Comparison of ENCODE assay signal across 8 cellular contexts in the genomic region with DNA sequence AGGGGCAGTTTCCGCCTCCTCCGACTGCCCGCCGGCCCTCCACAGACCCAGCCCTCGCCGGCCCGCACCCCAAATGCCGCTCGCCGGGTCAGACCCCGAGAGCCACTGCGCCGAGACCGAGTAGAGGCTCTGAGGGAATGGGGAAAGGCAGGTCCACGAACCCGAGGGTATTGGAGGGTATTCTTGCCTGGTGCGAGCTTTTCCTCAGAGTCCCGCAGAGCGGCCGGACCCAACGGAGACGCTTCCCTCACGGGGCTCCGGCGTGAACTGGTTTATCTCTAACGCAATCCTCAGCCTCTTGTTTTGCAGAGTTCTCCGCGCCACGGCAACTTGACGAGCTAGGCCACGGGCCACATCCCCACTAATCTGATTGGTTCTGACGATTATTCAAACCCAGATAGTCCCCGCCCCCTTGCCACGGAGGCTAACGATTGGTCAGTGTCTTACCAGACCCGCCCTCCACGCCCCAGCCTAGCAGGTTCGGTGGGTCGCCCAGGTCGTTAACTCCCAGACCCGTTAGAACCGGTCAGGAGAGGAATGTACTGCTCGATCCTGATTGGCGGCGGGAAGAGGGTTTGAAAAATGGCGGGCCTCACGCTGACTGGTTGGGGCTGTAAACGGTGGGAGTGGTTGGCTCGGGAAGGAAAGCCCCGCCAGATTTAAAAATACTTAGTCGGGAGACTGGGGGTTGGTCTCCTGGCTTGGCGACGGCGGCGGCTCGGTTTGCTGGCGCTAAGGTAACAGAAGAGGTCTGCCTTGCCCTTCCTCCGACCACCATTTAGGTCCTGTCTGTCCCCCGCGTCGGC. TPM values are rescaled to one million over a fixed set of nuclear protein-coding genes. Genes with fewer than 3 reads are reported as not detected.
DNase-seq lines count a peak whose midpoint lies in the region; ATAC-seq, FAIRE-seq and TF ChIP-seq lines count a peak whose summit lies in the region.

A gene (minus strand): TSS at position 274 of the 806 bp plus-strand sequence. CDS start 709 bp downstream, outside the sequence.

- peaks cover 4% of the 10 kb centered on the region for H3K27me3 Mint-ChIP-seq in activated CD4-positive, alpha-beta memory T cell treated with anti-CD3 and anti-CD28 coated beads for 36 hours

- FAIRE-seq in HepG2 (lab: Jason Lieb, UNC): peak; percentile 99

- peak; percentile 99 for TF ChIP-seq POLR2A in HepG2 (IDR thresholded peaks at IDR 0.05; ENCODE audit: insufficient read depth in 1 of 2, low read depth in 2 of 2, low read length in 2 of 2)

- H3K27ac ChIP-seq in HepG2 (ENCODE audit: extremely low read length, insufficient read depth, low read length): peak within 1 kb of the TSS; percentile 99

- peaks cover 38% of the 10 kb centered on the region for H3K36me3 Mint-ChIP-seq in activated CD4-positive, alpha-beta memory T cell treated with anti-CD3 and anti-CD28 coated beads for 36 hours

- TF ChIP-seq CTCF in HepG2 (CRISPR knock-in tag; IDR thresholded peaks at IDR 0.05): no peak

- H3K27me3 ChIP-seq in HepG2 (ENCODE audit: control insufficient read depth in 1 of 2, insufficient read depth in 2 of 2, low read length in 2 of 2): no peaks in the 10 kb centered on the region; a peak in 2 of 5 replicates

- CTCF ChIA-PET in activated CD4-positive, alpha-beta memory T cell treated with anti-CD3 and anti-CD28 coated beads for 36 hours (lab: Charles Lee): interaction anchor here (0.7 to 2.8 kb wide), 6 partner anchors 15 to 164 kb away, joined by 3 to 12 read pairs (median 5); a partner anchor contains a TSS
- CTCF ChIA-PET in HepG2 (lab: Yijun Ruan, JAX; ENCODE audit: low intra/inter-chr PET ratio, low total read pairs): no interaction called here

- H3K4me3 Mint-ChIP-seq in activated CD4-positive, alpha-beta memory T cell treated with anti-CD3 and anti-CD28 coated beads for 36 hours: peak within 1 kb of the TSS; percentile 95

- H3K79me2 ChIP-seq in HepG2 (ENCODE audit: insufficient read depth, low read length): peaks cover 20% of the 10 kb centered on the region

- H3K9me3 ChIP-seq in HepG2 (ENCODE audit: low read length): no peaks in the 10 kb centered on the region

- H3K4me1 ChIP-seq in HepG2 (ENCODE audit: insufficient read depth, low read length): peaks cover 23% of the 10 kb centered on the region

- peak within 1 kb of the TSS; percentile 91 to 95 (median 92) for H3K4me3 ChIP-seq in HepG2 (replicated peaks in 1 of 3; ENCODE audit: insufficient read depth in 1 of 3, low read depth in 2 of 3, low read length in 3 of 3)

- POLR2A ChIA-PET in activated CD4-positive, alpha-beta memory T cell treated with anti-CD3 and anti-CD28 coated beads for 36 hours (lab: Charles Lee): interaction anchor here (1.1 to 4.6 kb wide), 7 partner anchors 16 to 167 kb away, joined by 3 to 117 read pairs (median 5); a partner anchor contains a TSS
- POLR2A ChIA-PET in HepG2 (lab: Yijun Ruan, JAX): interaction anchor here (0.8 to 3.4 kb wide), 8 partner anchors 10 to 41 kb away, joined by 3 to 109 read pairs (median 4); a partner anchor contains a TSS

- peak within 1 kb of the TSS; percentile 93 for H3K4me2 ChIP-seq in HepG2 (ENCODE audit: low read depth, low read length)

- 0 out of 2 replicates have a peak, but pooled peaks have one; percentile 17 for TF ChIP-seq RAD21 in HepG2 (CRISPR knock-in tag; IDR thresholded peaks at IDR 0.05)

- H2AFZ ChIP-seq in HepG2 (ENCODE audit: low read length): no peak within 1 kb of the TSS

- intact Hi-C loops in activated CD4-positive, alpha-beta memory T cell treated with anti-CD3 and anti-CD28 coated beads for 36 hours (cut with micrococcal nuclease): loop anchor here (1.0 to 2.0 kb wide), 6 partner anchors 16 to 949 kb away; a partner anchor contains a TSS
- intact Hi-C loops in HepG2 (cut with micrococcal nuclease; ENCODE audit: unreplicated experiment): loop anchor here (1.0 kb wide), 1 partner anchor 36 kb away; a partner anchor contains a TSS

- H3K9me3 Mint-ChIP-seq in activated CD4-positive, alpha-beta memory T cell treated with anti-CD3 and anti-CD28 coated beads for 36 hours: no peaks in the 10 kb centered on the region

- TF ChIP-seq EP300 in HepG2 (IDR thresholded peaks at IDR 0.05; ENCODE audit: low read depth in 2 of 2, low read length in 2 of 2): no peak
- no peak for TF ChIP-seq EP300 in HepG2 (CRISPR knock-in tag; IDR thresholded peaks at IDR 0.05; ENCODE audit: borderline replicate concordance)

- no TSS peak for BruUV-seq in HepG2 (replicated peaks; lab: Mats Ljungman, UMichigan)

- WGBS in HepG2 (ENCODE audit: low lambda C conversion rate): 2% methylated on average over 32 of the region's 61 CpGs

- peaks cover 11% of the 10 kb centered on the region for H3K4me1 Mint-ChIP-seq in activated CD4-positive, alpha-beta memory T cell treated with anti-CD3 and anti-CD28 coated beads for 36 hours (ENCODE audit: low read depth)

- DNase-seq in CD1c-positive myeloid dendritic cell (ENCODE audit: extremely low spot score) (peak; percentile 100), NCI-H82 treated with DMSO at 0.1 percent for 48 hours (lab: John Stamatoyannopoulos, UW; ENCODE audit: unreplicated experiment) (peak; percentile 98), dermis microvascular lymphatic vessel endothelial cell (ENCODE audit: low read depth in 2 of 2) (peak; percentile 100), HepG2 (ENCODE audit: low spot score) (peak; percentile 99)
- peak; percentile 100 for DNase-seq in activated CD4-positive, alpha-beta memory T cell treated with anti-CD3 and anti-CD28 coated beads for 36 hours
- DNase-seq in stimulated activated CD4-positive, alpha-beta T cell treated with anti-CD3 and anti-CD28 coated beads, Interleukin-4, amount 100 ng/mL, for 1 hour: peak; percentile 100

- ATAC-seq in GM19438 (IDR thresholded peaks at IDR 0.05; ENCODE audit: low read depth, unreplicated experiment): peak; percentile 83
- peak; percentile 80 for ATAC-seq in HG03575 (IDR thresholded peaks at IDR 0.05; ENCODE audit: extremely low read depth, insufficient number of reproducible peaks, low FRiP score, unreplicated experiment)
- peak; percentile 94 for ATAC-seq in HepG2

- in situ Hi-C loops in HepG2 (cut with HindIII; ENCODE audit: extremely low pct_ligation_motif_present, low pct_unique_long_range_greater_than_20kb): loop anchor here (5.0 kb wide), 1 partner anchor 38 kb away; a partner anchor contains a TSS

- H3K36me3 ChIP-seq in HepG2 (replicated peaks in 1 of 2; ENCODE audit: control insufficient read depth in 1 of 2, insufficient read depth in 2 of 2, low read length in 2 of 2): peaks cover 0 to 13% of the 10 kb centered on the region in 2 experiments; a peak in 2 of 5 replicates

- H3K27ac Mint-ChIP-seq in activated CD4-positive, alpha-beta memory T cell treated with anti-CD3 and anti-CD28 coated beads for 36 hours: peak within 1 kb of the TSS; percentile 100

- H4K20me1 ChIP-seq in HepG2 (ENCODE audit: insufficient read depth, low read length): peaks cover 3% of the 10 kb centered on the region; the same call in 1 of the 2 replicates

- H3K9ac ChIP-seq in HepG2 (ENCODE audit: insufficient read depth, low read depth, low read length): peak within 1 kb of the TSS; percentile 98

TF ChIP-seq in HepG2, 621 proteins besides CTCF, POLR2A, EP300 and RAD21 (continues in another document):
- TF ChIP-seq ETV5 (CRISPR knock-in tag; IDR thresholded peaks at IDR 0.05; ENCODE audit: borderline replicate concordance) (0 out of 2 replicates have a peak, but pooled peaks have one; percentile 33), SRSF9 (IDR thresholded peaks at IDR 0.05; ENCODE audit: borderline replicate concordance, insufficient read depth, low read depth, low read length, poor library complexity, severe bottlenecking) (no peak), BHLHE40 (IDR thresholded peaks at IDR 0.05; ENCODE audit: low read length) (no peak), KLF6 (CRISPR knock-in tag; IDR thresholded peaks at IDR 0.05) (peak; percentile 93), SMAD1 (CRISPR knock-in tag; IDR thresholded peaks at IDR 0.05; ENCODE audit: borderline replicate concordance, low read depth) (no peak), KAT2B (IDR thresholded peaks at IDR 0.05; ENCODE audit: borderline replicate concordance, low read depth, low read length) (no peak)
- TF ChIP-seq, protein P1, sequence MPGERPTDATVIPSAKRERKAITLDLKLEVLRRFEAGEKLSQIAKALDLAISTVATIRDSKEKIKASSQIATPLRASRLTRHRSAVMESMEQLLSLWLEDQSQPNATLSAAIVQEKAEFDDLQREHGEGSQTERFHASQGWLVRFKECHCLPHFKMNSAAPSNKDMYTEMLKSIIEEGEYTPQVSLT (CRISPR knock-in tag; IDR thresholded peaks at IDR 0.05; ENCODE audit: borderline replicate concordance, low read depth): no peak

RNA-seq across cellular contexts. Expression of the gene that starts here (rescaled TPM):
- 100 to 1,000 TPM; 610 to 614 TPM for total RNA-seq in activated CD4-positive, alpha-beta memory T cell treated with anti-CD3 and anti-CD28 coated beads for 36 hours
- total RNA-seq in dermis microvascular lymphatic vessel endothelial cell: 46.3 and 101 TPM in 2 replicates
- 332 and 478 TPM in 2 replicates for total RNA-seq in HepG2 (2016; rRNA removed; fragmentation: Illumina TruSeq; extraction: Trizol)
- 55.4 and 58.1 TPM in 2 replicates for total RNA-seq in HepG2 (2016; cell fraction: cytosol; rRNA removed; fragmentation: Illumina TruSeq; extraction: Trizol; ENCODE audit: low read depth)
- 327 and 486 TPM in 2 replicates for total RNA-seq in HepG2 (2016; cell fraction: insoluble cytoplasmic fraction; rRNA removed; fragmentation: Illumina TruSeq; extraction: Trizol)
- total RNA-seq in HepG2 (2016; cell fraction: membrane; rRNA removed; fragmentation: Illumina TruSeq; extraction: Trizol): 88.2 and 95.3 TPM in 2 replicates
- total RNA-seq in HepG2 (2016; cell fraction: nucleus; rRNA removed; fragmentation: Illumina TruSeq; extraction: Trizol): 133 and 139 TPM in 2 replicates
- 49.9 and 90.5 TPM in 2 replicates for polyA plus RNA-seq in HepG2 (2011; rRNA removed)
- 47.8 and 56.0 TPM in 2 replicates for polyA plus RNA-seq in HepG2 (2011; cell fraction: cytosol; rRNA removed)
- 32.4 and 36.5 TPM in 2 replicates for polyA plus RNA-seq in HepG2 (2011; cell fraction: nucleus; rRNA removed)
- 115 and 248 TPM in 2 replicates for polyA plus RNA-seq in HepG2 (2012)
- polyA plus RNA-seq in HepG2 (2016; cell fraction: cytosol; fragmentation: Illumina TruSeq; extraction: Trizol; ENCODE audit: low read depth): 44.2 and 44.6 TPM in 2 replicates
- polyA plus RNA-seq in HepG2 (2016; cell fraction: insoluble cytoplasmic fraction; fragmentation: Illumina TruSeq; extraction: Trizol; ENCODE audit: low read depth): 657 and 732 TPM in 2 replicates
- 82.0 and 83.9 TPM in 2 replicates for polyA plus RNA-seq in HepG2 (2016; cell fraction: membrane; fragmentation: Illumina TruSeq; extraction: Trizol; ENCODE audit: low read depth)
- 316 and 322 TPM in 2 replicates for polyA plus RNA-seq in HepG2 (2016; cell fraction: nucleus; fragmentation: Illumina TruSeq; extraction: Trizol; ENCODE audit: insufficient read depth, low read depth)
- 14.1 and 27.2 TPM in 2 replicates for polyA minus RNA-seq in HepG2 (2011; rRNA and poly(A)+ RNA removed; ENCODE audit: low replicate concordance)
- polyA minus RNA-seq in HepG2 (2011; cell fraction: cytosol; rRNA and poly(A)+ RNA removed): 29.2 and 45.7 TPM in 2 replicates
- 46.0 and 60.1 TPM in 2 replicates for polyA minus RNA-seq in HepG2 (2011; cell fraction: nucleus; rRNA and poly(A)+ RNA removed)

Comparison
In these comparisons a context has a peak if more than half of its experiments do, and no peak if none do; other contexts are left out.
1. Peak in every context shown above with its lines: DNase-seq, ATAC-seq, H3K4me3 ChIP-seq and H3K27ac ChIP-seq.